In genomic region chr19:41265376-41266153, GRCh38 we compare ENCODE assay signal across 8 cellular contexts. TPM values are rescaled to one million over a fixed set of nuclear protein-coding genes. Genes with fewer than 3 reads are reported as not detected.
DNase-seq lines count a peak whose midpoint lies in the region; ATAC-seq and TF ChIP-seq lines count a peak whose summit lies in the region.

No MANE protein-coding gene starts in this region.

- no TSS peak for BruUV-seq in IMR-90 (replicated peaks; lab: Mats Ljungman, UMichigan)

- no peak overlapping the region for H2BK20ac ChIP-seq in IMR-90 (ENCODE audit: low read depth, low read length)

- H2BK5ac ChIP-seq in IMR-90 (ENCODE audit: low read depth, low read length, poor library complexity, severe bottlenecking): peak overlapping the region; percentile 89

- peak overlapping the region; percentile 91 for H2AFZ ChIP-seq in IMR-90 (replicated peaks; ENCODE audit: low read length, poor library complexity)

- peak overlapping the region; percentile 95 for H4K91ac ChIP-seq in IMR-90 (ENCODE audit: insufficient read depth, low read depth, low read length)

- peak overlapping the region; percentile 89 for H2AK5ac ChIP-seq in IMR-90 (ENCODE audit: low read depth, low read length)

- peak overlapping the region; percentile 68 for H3K14ac ChIP-seq in IMR-90 (replicated peaks; ENCODE audit: low read depth, low read length)

- dilution Hi-C loops in IMR-90 (cut with HindIII; ENCODE audit: low sequenced_read_pairs, unreplicated experiment): no loop called here

- no peaks in the 10 kb centered on the region for H3K9me3 Mint-ChIP-seq in activated naive CD4-positive, alpha-beta T cell treated with anti-CD3 and anti-CD28 coated beads, Interleukin-2, amount 50 U/mL, for 72 hours

- ATAC-seq in IMR-90 (ENCODE audit: low read depth): no peak
- ATAC-seq in activated naive CD4-positive, alpha-beta T cell treated with anti-CD3 and anti-CD28 coated beads, Interleukin-2, amount 50 U/mL, for 72 hours: no peak
- ATAC-seq in HG03045 (IDR thresholded peaks at IDR 0.05; ENCODE audit: unreplicated experiment): no peak

- peak overlapping the region; percentile 58 for H3K18ac ChIP-seq in IMR-90 (ENCODE audit: low read depth, low read length)

- intact Hi-C loops in IMR-90 (cut with micrococcal nuclease) (loop anchor here (2.0 kb wide), 1 partner anchor 43 kb away; no protein-coding TSS in a partner anchor), spleen (cut with DNase I; ENCODE audit: low total_unique reads) (loop anchor here (5.0 kb wide), 1 partner anchor 42 kb away; no protein-coding TSS in a partner anchor)

- peak overlapping the region; percentile 21 for H2BK120ac ChIP-seq in IMR-90 (ENCODE audit: low read depth, low read length)

- peaks cover 9% of the 10 kb centered on the region for H3K4me1 ChIP-seq in IMR-90 (ENCODE audit: control insufficient read depth, insufficient read depth, low read length)
- peaks cover 21 to 58% (median 48%) of the 10 kb centered on the region in 6 donors for H3K4me1 ChIP-seq in spleen

- CTCF ChIA-PET in IMR-90 (lab: Yijun Ruan, JAX): no interaction called here

- TF ChIP-seq POLR2A in IMR-90 (IDR thresholded peaks at IDR 0.05; ENCODE audit: low read depth, low read length): peak; percentile 21; the same call in 1 of the 2 replicates
- TF ChIP-seq POLR2A in spleen (IDR thresholded peaks at IDR 0.05): no peak

- no peak for TF ChIP-seq RAD21 in IMR-90 (IDR thresholded peaks at IDR 0.05; ENCODE audit: low read length)

- H2BK15ac ChIP-seq in IMR-90 (ENCODE audit: low read depth, low read length): peak overlapping the region; percentile 34; the same call in 1 of the 3 replicates

- peaks cover 34% of the 10 kb centered on the region for H4K20me1 ChIP-seq in IMR-90 (ENCODE audit: insufficient read depth, low read length)

- H3K36me3 Mint-ChIP-seq in activated naive CD4-positive, alpha-beta T cell treated with anti-CD3 and anti-CD28 coated beads, Interleukin-2, amount 50 U/mL, for 72 hours: peaks cover 34 to 44% of the 10 kb centered on the region in 2 donors

- peak overlapping the region; percentile 78 for H3K56ac ChIP-seq in IMR-90 (ENCODE audit: extremely low read depth, insufficient read depth, low read length)

- H3K4me2 ChIP-seq in IMR-90 (ENCODE audit: low read depth, low read length): peak overlapping the region; percentile 95

- H3K4me3 ChIP-seq in IMR-90 (ENCODE audit: insufficient read depth, low read depth, low read length): peak overlapping the region; percentile 82
- H3K4me3 ChIP-seq in iPS-18c (ENCODE audit: insufficient read depth, low read depth, low read length): peak overlapping the region; percentile 94
- peak overlapping the region; percentile 73 to 89 (median 85) for H3K4me3 ChIP-seq in spleen

- H3K36me3 ChIP-seq in IMR-90 (ENCODE audit: control insufficient read depth, insufficient read depth, low read length) (peaks cover 23% of the 10 kb centered on the region), spleen (peaks cover 6 to 40% (median 30%) of the 10 kb centered on the region in 6 donors)

- H3K27me3 ChIP-seq in IMR-90 (ENCODE audit: control insufficient read depth, insufficient read depth, low read length): no peaks in the 10 kb centered on the region
- H3K27me3 ChIP-seq in spleen (replicated peaks in 1 of 7): no peaks in the 10 kb centered on the region

- peak overlapping the region; percentile 71 for H3K23ac ChIP-seq in IMR-90 (ENCODE audit: low read depth, low read length)

- peak overlapping the region; percentile 88 for H4K5ac ChIP-seq in IMR-90 (ENCODE audit: low read depth, low read length)

- H3K27ac ChIP-seq in IMR-90 (ENCODE audit: insufficient read depth, low read length) (peak overlapping the region; percentile 93), spleen (peak overlapping the region; percentile 93 to 100 (median 98))

- in situ Hi-C loops in IMR-90 (cut with MboI; ENCODE audit: low sequenced_read_pairs): loop anchor here (25.0 kb wide), 1 partner anchor 603 kb away; no protein-coding TSS in a partner anchor

- H3K4ac ChIP-seq in IMR-90 (ENCODE audit: low read depth, low read length): peak overlapping the region; percentile 91

- 4% methylated on average over 9 of the region's 17 CpGs; no CpG with 5 or more reads in 1 of the 2 experiments for WGBS in IMR-90 (ENCODE audit: extremely low coverage in 2 of 2, insufficient read length in 1 of 2), 2 experiments
- WGBS in spleen, 5 donors: 28 to 39% (median 33%) methylated on average over 17 of the region's 17 CpGs

- H3K9me3 ChIP-seq in IMR-90 (ENCODE audit: control insufficient read depth, insufficient read depth, low read length): no peaks in the 10 kb centered on the region
- H3K9me3 ChIP-seq in iPS-18c (ENCODE audit: control insufficient read depth, insufficient read depth, low read length): peaks cover 2% of the 10 kb centered on the region
- H3K9me3 ChIP-seq in spleen: no peaks in the 10 kb centered on the region

- H3K27ac Mint-ChIP-seq in activated naive CD4-positive, alpha-beta T cell treated with anti-CD3 and anti-CD28 coated beads, Interleukin-2, amount 50 U/mL, for 72 hours: peak overlapping the region; percentile 100

- H3K9me1 ChIP-seq in IMR-90 (ENCODE audit: insufficient read depth, low read length): peaks cover 8% of the 10 kb centered on the region; the same call in 1 of the 2 replicates

- POLR2A ChIA-PET in IMR-90 (lab: Charles Lee; ENCODE audit: unreplicated experiment): interaction anchor here (0.6 kb wide), 1 partner anchor 42 kb away, joined by 3 read pairs; no protein-coding TSS in a partner anchor

- peaks cover 17 to 40% of the 10 kb centered on the region in 2 experiments; a peak in 3 of 4 replicates for H3K79me1 ChIP-seq in IMR-90 (ENCODE audit: low read depth in 1 of 2, low read length in 2 of 2)

- peak; percentile 24 for DNase-seq in COLO668 (lab: John Stamatoyannopoulos, UW; ENCODE audit: unreplicated experiment)
- peak; percentile 37 for DNase-seq in IMR-90
- peak in 1 of 2 donors; percentile 19 for DNase-seq in activated naive CD4-positive, alpha-beta T cell treated with anti-CD3 and anti-CD28 coated beads, Interleukin-2, amount 50 U/mL, for 72 hours (ENCODE audit: low spot score in 2 of 2)
- no peak for DNase-seq in spleen
- DNase-seq in GF-D8 (lab: John Stamatoyannopoulos, UW): no peak
- DNase-seq in NCI-H2081 treated with DMSO at 0.1 percent for 48 hours (lab: John Stamatoyannopoulos, UW): no peak

- TF ChIP-seq CTCF in IMR-90 (conservative IDR thresholded peaks at IDR 0.05; ENCODE audit: low read depth, low read length) (no peak), spleen (IDR thresholded peaks at IDR 0.05 in 8 of 11, conservative IDR thresholded peaks at IDR 0.05 in 3 of 11) (no peak)

- H2AK9ac ChIP-seq in IMR-90 (replicated peaks; ENCODE audit: low read depth, low read length, poor library complexity): peak overlapping the region; percentile 100

- peak overlapping the region; percentile 46 to 95 for H4K8ac ChIP-seq in IMR-90 (ENCODE audit: low read depth in 2 of 2, low read length in 2 of 2)

- peak overlapping the region; percentile 93 for H3K9ac ChIP-seq in IMR-90 (ENCODE audit: low read depth, low read length)

TF ChIP-seq in IMR-90, 13 proteins besides CTCF, POLR2A, EP300 and RAD21:
- TF ChIP-seq ELK1 (IDR thresholded peaks at IDR 0.05; ENCODE audit: borderline replicate concordance, low read depth, low read length) (no peak), MAZ (IDR thresholded peaks at IDR 0.05; ENCODE audit: borderline replicate concordance, low read depth, low read length) (peak; percentile 28; the same call in 1 of the 2 replicates)

RNA-seq across cellular contexts. Expression of gene HNRNPUL1, which starts 1.4 kb away (rescaled TPM):
- total RNA-seq in IMR-90 (2012; rRNA removed) (50.7 and 56.1 TPM in 2 replicates), spleen (100 to 1,000 TPM; 161 to 213 (median 178) TPM)
- polyA plus RNA-seq in IMR-90 (2012; rRNA removed) (67.3 and 68.1 TPM in 2 replicates), spleen (100 to 1,000 TPM in 1 of 3 donors, 10 to 100 TPM in 2; 53.9 to 102 (median 64.4) TPM)
- 51.7 and 53.7 TPM in 2 replicates for polyA plus RNA-seq in IMR-90 (2012; cell fraction: cytosol; rRNA removed)
- 65.4 and 102 TPM in 2 replicates for polyA plus RNA-seq in IMR-90 (2012; cell fraction: nucleus; rRNA removed; ENCODE audit: low replicate concordance)
- total RNA-seq in activated naive CD4-positive, alpha-beta T cell treated with anti-CD3 and anti-CD28 coated beads, Interleukin-2, amount 50 U/mL, for 72 hours: 100 to 1,000 TPM; 286 to 496 TPM

RNA-seq across cellular contexts. Expression of gene CCDC97, which starts 44.4 kb away (rescaled TPM):
- total RNA-seq in IMR-90 (2012; rRNA removed) (4.1 and 5.8 TPM in 2 replicates), spleen (10 to 100 TPM; 20.5 to 38.2 (median 29.7) TPM)
- polyA plus RNA-seq in IMR-90 (2012; rRNA removed) (11.0 and 11.9 TPM in 2 replicates), spleen (10 to 100 TPM; 12.7 to 18.9 (median 14.5) TPM)
- polyA plus RNA-seq in IMR-90 (2012; cell fraction: cytosol; rRNA removed): 8.9 and 11.5 TPM in 2 replicates
- polyA plus RNA-seq in IMR-90 (2012; cell fraction: nucleus; rRNA removed; ENCODE audit: low replicate concordance): 14.3 and 15.7 TPM in 2 replicates
- total RNA-seq in activated naive CD4-positive, alpha-beta T cell treated with anti-CD3 and anti-CD28 coated beads, Interleukin-2, amount 50 U/mL, for 72 hours: 10 to 100 TPM; 24.7 to 43.1 TPM

RNA-seq across cellular contexts. Expression of gene AXL, which starts 46.5 kb away (rescaled TPM):
- total RNA-seq in IMR-90 (2012; rRNA removed) (444 and 466 TPM in 2 replicates), spleen (100 to 1,000 TPM in 3 of 7 donors, 10 to 100 TPM in 4; 48.4 to 135 (median 87.5) TPM)
- polyA plus RNA-seq in IMR-90 (2012; rRNA removed) (212 and 235 TPM in 2 replicates), spleen (1 to 10 TPM; 2.3 to 8.3 (median 5.0) TPM)
- polyA plus RNA-seq in IMR-90 (2012; cell fraction: cytosol; rRNA removed): 163 and 168 TPM in 2 replicates
- polyA plus RNA-seq in IMR-90 (2012; cell fraction: nucleus; rRNA removed; ENCODE audit: low replicate concordance): 125 and 184 TPM in 2 replicates
- under 1 TPM in 1 of 2 donors, not detected in 1; 0.74 TPM for total RNA-seq in activated naive CD4-positive, alpha-beta T cell treated with anti-CD3 and anti-CD28 coated beads, Interleukin-2, amount 50 U/mL, for 72 hours

Comparison
In these comparisons a context has a peak if more than half of its experiments do, and no peak if none do; other contexts are left out.
1. DNase-seq: peak in COLO668 (single experiment) and IMR-90 (single experiment); none in spleen (single experiment), GF-D8 (single experiment) and NCI-H2081 treated with DMSO at 0.1 percent for 48 hours (single experiment).
2. RNA of gene AXL, which starts 46.5 kb away (total RNA-seq): 444 to 466 TPM in IMR-90 and 48.4 to 135 TPM in spleen; 0.74 TPM in activated naive CD4-positive, alpha-beta T cell treated with anti-CD3 and anti-CD28 coated beads, Interleukin-2, amount 50 U/mL, for 72 hours; every median in the first group is over 10 times any median in the second.
3. Peak in every context shown above with its lines, with median percentiles within 50 percentile points of each other: H3K4me3 ChIP-seq.